Comparison of ENCODE assay signal across 8 cellular contexts in genomic region chr7:100427762-100428198, GRCh38. TPM values are rescaled to one million over a fixed set of nuclear protein-coding genes. Genes with fewer than 3 reads are reported as not detected.
DNase-seq lines count a peak whose midpoint lies in the region; ATAC-seq and TF ChIP-seq lines count a peak whose summit lies in the region.

No MANE protein-coding gene starts in this region.

- intact Hi-C loops in right cardiac atrium (cut with DNase I): no loop called here

- no peak for DNase-seq in HFF-Myc (ENCODE audit: extremely low read depth, low read depth)
- no peak for DNase-seq in right cardiac atrium
- no peak for DNase-seq in NCI-H2029 treated with DMSO at 0.1 percent for 48 hours (lab: John Stamatoyannopoulos, UW)
- no peak for DNase-seq in nucleus accumbens (lab: John Stamatoyannopoulos, UW)
- no peak for DNase-seq in midbrain (lab: John Stamatoyannopoulos, UW)
- no peak for DNase-seq in NCI-H1092 treated with DMSO at 0.1 percent for 48 hours (lab: John Stamatoyannopoulos, UW)

- H3K4me3 ChIP-seq in HFF-Myc (replicated peaks; ENCODE audit: low read depth, low read length) (peak overlapping the region; percentile 76; the same call in 1 of the 2 replicates), right cardiac atrium (ENCODE audit: low read length) (peak overlapping the region; percentile 1), skin epidermis (peak overlapping the region; percentile 60 to 94 (median 92))

- H3K9me3 ChIP-seq in right cardiac atrium (ENCODE audit: control insufficient read depth, low read length): no peaks in the 10 kb centered on the region

- no peaks in the 10 kb centered on the region for H3K27me3 Mint-ChIP-seq in activated T-helper 17 cell treated with anti-CD3 and anti-CD28 coated beads, Interleukin-2, amount 50 U/mL, for 72 hours

- WGBS in right cardiac atrium: 44% methylated on average over 16 of the region's 16 CpGs

- H3K4me1 ChIP-seq in right cardiac atrium (ENCODE audit: control insufficient read depth, insufficient read depth, low read length): peaks cover 7% of the 10 kb centered on the region

- H3K36me3 Mint-ChIP-seq in activated T-helper 17 cell treated with anti-CD3 and anti-CD28 coated beads, Interleukin-2, amount 50 U/mL, for 72 hours (ENCODE audit: low read depth): peaks cover 47% of the 10 kb centered on the region

- H3K9me3 Mint-ChIP-seq in activated T-helper 17 cell treated with anti-CD3 and anti-CD28 coated beads, Interleukin-2, amount 50 U/mL, for 72 hours: peaks cover 4% of the 10 kb centered on the region

- H3K27ac ChIP-seq in right cardiac atrium (ENCODE audit: low read length): no peak overlapping the region
- peak overlapping the region in 18 of 21 experiments; percentile 95 to 100 (median 99) for H3K27ac ChIP-seq in skin epidermis

- no peaks in the 10 kb centered on the region for H3K27me3 ChIP-seq in right cardiac atrium (ENCODE audit: control insufficient read depth, insufficient read depth)

- peaks cover 23% of the 10 kb centered on the region for H3K4me1 Mint-ChIP-seq in activated T-helper 17 cell treated with anti-CD3 and anti-CD28 coated beads, Interleukin-2, amount 50 U/mL, for 72 hours

- peak overlapping the region; percentile 87 for H3K4me3 Mint-ChIP-seq in activated T-helper 17 cell treated with anti-CD3 and anti-CD28 coated beads, Interleukin-2, amount 50 U/mL, for 72 hours

- ATAC-seq in activated T-helper 17 cell treated with anti-CD3 and anti-CD28 coated beads, Interleukin-2, amount 50 U/mL, for 72 hours (replicated peaks): no peak
- no peak for ATAC-seq in right cardiac atrium

- TF ChIP-seq CTCF in HFF-Myc (IDR thresholded peaks at IDR 0.05; ENCODE audit: low read depth, low read length, missing control alignments): no peak

- H3K27ac Mint-ChIP-seq in activated T-helper 17 cell treated with anti-CD3 and anti-CD28 coated beads, Interleukin-2, amount 50 U/mL, for 72 hours: peak overlapping the region; percentile 100

RNA-seq across cellular contexts. Expression of gene ZCWPW1, which starts 0.7 kb away (rescaled TPM):
- total RNA-seq in activated T-helper 17 cell treated with anti-CD3 and anti-CD28 coated beads, Interleukin-2, amount 50 U/mL, for 72 hours: 1 to 10 TPM; 3.1 to 3.8 TPM
- 1 to 10 TPM; 3.5 to 5.3 (median 4.4) TPM for total RNA-seq in right cardiac atrium
- polyA plus RNA-seq in right cardiac atrium: 4.9 TPM

RNA-seq across cellular contexts. Expression of gene MEPCE, which starts 1.9 kb away (rescaled TPM):
- 10 to 100 TPM; 59.5 to 65.2 TPM for total RNA-seq in activated T-helper 17 cell treated with anti-CD3 and anti-CD28 coated beads, Interleukin-2, amount 50 U/mL, for 72 hours
- total RNA-seq in right cardiac atrium: 10 to 100 TPM; 18.7 to 24.6 (median 23.2) TPM
- 20.4 TPM for polyA plus RNA-seq in right cardiac atrium

RNA-seq across cellular contexts. Expression of gene PPP1R35, which starts 8.5 kb away (rescaled TPM):
- 10 to 100 TPM; 51.2 to 63.6 TPM for total RNA-seq in activated T-helper 17 cell treated with anti-CD3 and anti-CD28 coated beads, Interleukin-2, amount 50 U/mL, for 72 hours
- 10 to 100 TPM; 14.8 to 17.7 (median 16.5) TPM for total RNA-seq in right cardiac atrium
- polyA plus RNA-seq in right cardiac atrium: 20.3 TPM

RNA-seq across cellular contexts. Expression of gene SPACDR, which starts 36.3 kb away (rescaled TPM):
- total RNA-seq in activated T-helper 17 cell treated with anti-CD3 and anti-CD28 coated beads, Interleukin-2, amount 50 U/mL, for 72 hours: 10 to 100 TPM in 1 of 2 donors, 1 to 10 TPM in 1; 3.3 to 17.3 TPM
- total RNA-seq in right cardiac atrium: under 1 TPM in 1 of 4 donors, not detected in 3; 0.44 TPM
- polyA plus RNA-seq in right cardiac atrium: 0.11 TPM

RNA-seq across cellular contexts. Expression of gene TSC22D4, which starts 51.2 kb away (rescaled TPM):
- 100 to 1,000 TPM in 1 of 2 donors, 10 to 100 TPM in 1; 88.5 to 163 TPM for total RNA-seq in activated T-helper 17 cell treated with anti-CD3 and anti-CD28 coated beads, Interleukin-2, amount 50 U/mL, for 72 hours
- total RNA-seq in right cardiac atrium: 10 to 100 TPM; 36.7 to 63.6 (median 48.6) TPM
- 61.2 TPM for polyA plus RNA-seq in right cardiac atrium

Comparison
In these comparisons a context has a peak if more than half of its experiments do, and no peak if none do; other contexts are left out.
1. H3K4me3 ChIP-seq: peak in every context shown above with its lines; median percentile 92 in skin epidermis; 76 in HFF-Myc; 1 in right cardiac atrium.